8 cellular contexts compared by ENCODE assay signal in genomic region chr5:72556351-72557146, GRCh38. TPM values are rescaled to one million over a fixed set of nuclear protein-coding genes. Genes with fewer than 3 reads are reported as not detected.
DNase-seq lines count a peak whose midpoint lies in the region; ATAC-seq, FAIRE-seq and TF ChIP-seq lines count a peak whose summit lies in the region.

No MANE protein-coding gene starts in this region.

- no TSS peak for BruUV-seq in K562 (replicated peaks; lab: Mats Ljungman, UMichigan)

- intact Hi-C loops in K562 (cut with micrococcal nuclease) (no loop called here), sigmoid colon (cut with DNase I) (no loop called here)

- H3K9ac ChIP-seq in K562 (ENCODE audit: insufficient read depth in 1 of 2, low read depth in 2 of 2, low read length in 2 of 2) (no peak overlapping the region), iPS-15b (ENCODE audit: low read depth, low read length) (peak overlapping the region; percentile 77)

- H3K27ac ChIP-seq in K562 (ENCODE audit: extremely low read depth, low read depth, low read length) = no peak overlapping the region
- peak overlapping the region; percentile 62 to 70 (median 66) for H3K27ac ChIP-seq in sigmoid colon

- H4K20me1 ChIP-seq in K562 (replicated peaks; ENCODE audit: control insufficient read depth, insufficient read depth, low read length) = no peaks in the 10 kb centered on the region

- peak; percentile 64 for FAIRE-seq in GM18507 (lab: Jason Lieb, UNC)
- no peak for FAIRE-seq in K562 (lab: Jason Lieb, UNC)

- peak; percentile 77 for ATAC-seq in HG03045 (IDR thresholded peaks at IDR 0.05; ENCODE audit: unreplicated experiment)
- no peak for ATAC-seq in K562

- no peaks in the 10 kb centered on the region for H3K79me2 ChIP-seq in K562 (ENCODE audit: control insufficient read depth, insufficient read depth, low read length)

- in situ Hi-C loops in K562 (cut with MboI) (no loop called here), KBM-7 (cut with MboI; ENCODE audit: low pct_unique_long_range_greater_than_20kb, low sequenced_read_pairs) (no loop called here)

- peaks cover 24 to 28% of the 10 kb centered on the region in 2 experiments for H3K4me1 ChIP-seq in K562 (replicated peaks in 1 of 2; ENCODE audit: control insufficient read depth in 2 of 2, insufficient read depth in 2 of 2, low read length in 2 of 2)
- peaks cover 13% of the 10 kb centered on the region for H3K4me1 ChIP-seq in iPS-15b (ENCODE audit: control insufficient read depth, insufficient read depth, low read length)
- peaks cover 0 to 20% (median 18%) of the 10 kb centered on the region in 4 donors for H3K4me1 ChIP-seq in sigmoid colon

- TF ChIP-seq EP300 in K562 (IDR thresholded peaks at IDR 0.05; ENCODE audit: low read length) (no peak), sigmoid colon (IDR thresholded peaks at IDR 0.05) (no peak)

- 82% methylated on average over 26 of the region's 41 CpGs for WGBS in K562 (ENCODE audit: insufficient coverage, low coverage, missing lambda C conversion rate)
- 1 to 3% methylated on average over 41 of the region's 41 CpGs for WGBS in sigmoid colon, 2 donors

- H2AFZ ChIP-seq in K562 (ENCODE audit: low read depth, low read length) = peak overlapping the region; percentile 53; the same call in 1 of the 2 replicates

- H3K36me3 ChIP-seq in K562 (ENCODE audit: control insufficient read depth, insufficient read depth, low read length) (no peaks in the 10 kb centered on the region), iPS-15b (ENCODE audit: control insufficient read depth, insufficient read depth, low read length) (no peaks in the 10 kb centered on the region), sigmoid colon (no peaks in the 10 kb centered on the region)

- no peaks in the 10 kb centered on the region for H3K9me1 ChIP-seq in K562 (ENCODE audit: control insufficient read depth, insufficient read depth, low read length)

- POLR2A ChIA-PET in K562 (lab: Yijun Ruan, JAX) = no interaction called here

- DNase-seq in AG08396 (ENCODE audit: low spot score) (peak; percentile 57), GM18507 (ENCODE audit: extremely low spot score, insufficient read length, low read depth) (peak; percentile 36), NCI-H82 treated with DMSO at 0.1 percent for 48 hours (lab: John Stamatoyannopoulos, UW; ENCODE audit: unreplicated experiment) (peak; percentile 35), K562 (ENCODE audit: extremely low read depth in 1 of 4, low spot score in 3 of 4) (no peak), sigmoid colon (peak; percentile 79), KBM-7 (no peak)

- H3K4me2 ChIP-seq in K562 (ENCODE audit: insufficient read depth, low read length) = no peak overlapping the region

- TF ChIP-seq POLR2A in K562 (conservative IDR thresholded peaks at IDR 0.05) = no peak
- TF ChIP-seq POLR2A in sigmoid colon (IDR thresholded peaks at IDR 0.05) = no peak

- no peak for TF ChIP-seq RAD21 in K562 (CRISPR knock-in tag; conservative IDR thresholded peaks at IDR 0.05 in 1 of 2, IDR thresholded peaks at IDR 0.05 in 1 of 2)

- H3K4me3 ChIP-seq in K562 (no peak overlapping the region), iPS-15b (ENCODE audit: low read depth, low read length) (peak overlapping the region; percentile 66), sigmoid colon (peak overlapping the region; percentile 22 to 45 (median 42))

- no peak for TF ChIP-seq CTCF in K562 (IDR thresholded peaks at IDR 0.05 in 2 of 3, conservative IDR thresholded peaks at IDR 0.05 in 1 of 3; ENCODE audit: insufficient read depth in 2 of 3, low read depth in 1 of 3, low read length in 3 of 3)
- TF ChIP-seq CTCF in sigmoid colon (IDR thresholded peaks at IDR 0.05) = no peak

- H3K27me3 ChIP-seq in K562 (ENCODE audit: control insufficient read depth in 2 of 2, insufficient read depth in 2 of 2, low read length in 2 of 2) (no peaks in the 10 kb centered on the region), iPS-15b (ENCODE audit: control insufficient read depth, insufficient read depth, low read length) (peaks cover 4% of the 10 kb centered on the region), sigmoid colon (no peaks in the 10 kb centered on the region)

- CTCF ChIA-PET in K562 (lab: Yijun Ruan, JAX; ENCODE audit: low intra/inter-chr PET ratio) = no interaction called here

- H3K9me3 ChIP-seq in K562 (replicated peaks; ENCODE audit: control insufficient read depth, insufficient read depth, low read depth, low read length) (no peaks in the 10 kb centered on the region), iPS-15b (ENCODE audit: control insufficient read depth, insufficient read depth, low read length) (no peaks in the 10 kb centered on the region), sigmoid colon (no peaks in the 10 kb centered on the region)

TF ChIP-seq in K562, 482 proteins besides CTCF, POLR2A, EP300 and RAD21:
- no peak for TF ChIP-seq ETS1 (conservative IDR thresholded peaks at IDR 0.05; ENCODE audit: control insufficient read depth, low read depth, low read length)
- TF ChIP-seq RFX1 (IDR thresholded peaks at IDR 0.05) = peak; percentile 14; the same call in 1 of the 2 replicates

RNA-seq across cellular contexts. Expression of gene ZNF366, which starts 49.3 kb away (rescaled TPM):
- total RNA-seq in K562 (2011; cell fraction: chromatin; rRNA removed; ENCODE audit: low replicate concordance) = not detected in 2 replicates
- not detected in 2 replicates for total RNA-seq in K562 (2011; cell fraction: nucleolus; rRNA removed)
- total RNA-seq in K562 (2011; cell fraction: nucleoplasm; rRNA removed) = not detected in 2 replicates
- not detected in 2 replicates for total RNA-seq in K562 (2014; rRNA removed)
- total RNA-seq in K562 (2014; rRNA removed; fragmentation: Illumina TruSeq; extraction: Trizol) = not detected in 2 replicates
- total RNA-seq in K562 (2015; rRNA removed; fragmentation: Illumina TruSeq; extraction: Trizol) = not detected in 2 replicates
- total RNA-seq in K562 (2021) = not detected in 2 replicates
- polyA plus RNA-seq in K562 (2011; rRNA removed) = not detected in 2 replicates
- not detected in 2 replicates for polyA plus RNA-seq in K562 (2011; cell fraction: cytosol; rRNA removed)
- not detected in 2 replicates for polyA plus RNA-seq in K562 (2011; cell fraction: nucleus; rRNA removed)
- polyA plus RNA-seq in K562 (2012) = not detected in 2 replicates
- polyA plus RNA-seq in K562 (2014; fragmentation: Illumina TruSeq; extraction: Trizol) = not detected in 2 replicates
- not detected for polyA plus RNA-seq in K562 (2014; fragmentation: Nextera tagmentation; extraction: Ambion mirVana)
- polyA plus RNA-seq in K562 (2014; rRNA removed) = not detected in 2 replicates
- polyA minus RNA-seq in K562 (2011; rRNA and poly(A)+ RNA removed) = not detected in 2 replicates
- polyA minus RNA-seq in K562 (2011; cell fraction: cytosol; rRNA and poly(A)+ RNA removed) = not detected in 2 replicates
- not detected in 2 replicates for polyA minus RNA-seq in K562 (2011; cell fraction: nucleus; rRNA and poly(A)+ RNA removed)
- total RNA-seq in sigmoid colon = 1 to 10 TPM; 1.8 to 3.9 (median 2.0) TPM
- 1 to 10 TPM in 1 of 3 donors, under 1 TPM in 2; 0.46 to 1.6 (median 0.60) TPM for polyA plus RNA-seq in sigmoid colon

Comparison
In these comparisons a context has a peak if more than half of its experiments do, and no peak if none do; other contexts are left out.
1. DNase-seq: peak in AG08396 (single experiment), GM18507 (single experiment), NCI-H82 treated with DMSO at 0.1 percent for 48 hours (single experiment) and sigmoid colon (single experiment); none in K562 (0 of 4) and KBM-7 (single experiment).